Comparison of ENCODE assay signal across 8 cellular contexts in genomic region chr2:26770986-26771586, GRCh38. TPM values are rescaled to one million over a fixed set of nuclear protein-coding genes. Genes with fewer than 3 reads are reported as not detected.
DNase-seq lines count a peak whose midpoint lies in the region; ATAC-seq and TF ChIP-seq lines count a peak whose summit lies in the region.

No MANE protein-coding gene starts in this region.

- H3K36me3 ChIP-seq in ascending aorta: peaks cover 19 to 22% of the 10 kb centered on the region in 2 donors
- peaks cover 14 to 20% (median 18%) of the 10 kb centered on the region in 3 donors for H3K36me3 ChIP-seq in skeletal muscle tissue (ENCODE audit: control insufficient read depth in 3 of 3, insufficient read depth in 3 of 3, low read length in 3 of 3)

- H3K4me3 ChIP-seq in NB4 (ENCODE audit: low read depth, low read length) (no peak overlapping the region), ascending aorta (no peak overlapping the region), skeletal muscle tissue (ENCODE audit: low read length in 3 of 3) (peak overlapping the region in 2 of 3 donors; percentile 26 to 29)

- peak overlapping the region in 2 of 3 donors; percentile 37 to 50 for H3K9ac ChIP-seq in skeletal muscle tissue (ENCODE audit: low read depth in 1 of 3, low read length in 3 of 3)

- intact Hi-C loops in Calu3 (cut with micrococcal nuclease; ENCODE audit: unreplicated experiment) (no loop called here), ascending aorta (cut with DNase I) (no loop called here), left ventricle myocardium superior (cut with micrococcal nuclease) (no loop called here)

- H3K4me1 Mint-ChIP-seq in Calu3 (ENCODE audit: low read depth, unreplicated experiment): peaks cover 34% of the 10 kb centered on the region

- peak overlapping the region; percentile 67 for H3K27ac Mint-ChIP-seq in Calu3 (ENCODE audit: unreplicated experiment)

- H3K9me3 ChIP-seq in ascending aorta (no peaks in the 10 kb centered on the region), skeletal muscle tissue (ENCODE audit: control insufficient read depth in 3 of 3, low read length in 3 of 3) (no peaks in the 10 kb centered on the region)

- H3K27ac ChIP-seq in ascending aorta (peak overlapping the region; percentile 77 to 81), skeletal muscle tissue (ENCODE audit: low read depth, low read length) (peak overlapping the region; percentile 80)

- H3K4me1 ChIP-seq in ascending aorta (peaks cover 19 to 33% of the 10 kb centered on the region in 2 donors), skeletal muscle tissue (ENCODE audit: control insufficient read depth in 3 of 3, insufficient read depth in 3 of 3, low read length in 3 of 3) (peaks cover 44 to 59% (median 57%) of the 10 kb centered on the region in 3 donors)

- TF ChIP-seq POLR2A in NB4 (IDR thresholded peaks at IDR 0.05; ENCODE audit: extremely low read depth, insufficient read length): no peak

- no peaks in the 10 kb centered on the region for H3K27me3 Mint-ChIP-seq in Calu3 (ENCODE audit: unreplicated experiment)

- TF ChIP-seq CTCF in Calu3 (IDR thresholded peaks at IDR 0.05; ENCODE audit: unreplicated experiment) (peak; percentile 57), NB4 (IDR thresholded peaks at IDR 0.05; ENCODE audit: low read depth, low read length) (peak; percentile 51), ascending aorta (IDR thresholded peaks at IDR 0.05) (no peak)

- H3K27me3 ChIP-seq in ascending aorta (no peaks in the 10 kb centered on the region), skeletal muscle tissue (ENCODE audit: control insufficient read depth in 3 of 3, insufficient read depth in 3 of 3, low read length in 3 of 3) (no peaks in the 10 kb centered on the region)

- no peaks in the 10 kb centered on the region for H3K9me3 Mint-ChIP-seq in Calu3 (ENCODE audit: low read depth, unreplicated experiment)

- no peak overlapping the region for H3K4me3 Mint-ChIP-seq in Calu3 (ENCODE audit: low read depth, unreplicated experiment)

- CTCF ChIA-PET in Calu3 (lab: Charles Lee): interaction anchor here (0.7 kb wide), 1 partner anchor 10 kb away, joined by 3 read pairs; no protein-coding TSS in a partner anchor

- BruUV-seq in Calu3 (replicated peaks; lab: Mats Ljungman, UMichigan): no TSS peak

- DNase-seq in Calu3 (peak; percentile 57), NB4 (ENCODE audit: low read depth) (peak; percentile 54), ascending aorta (ENCODE audit: low spot score in 2 of 2) (peak in 1 of 2 donors; percentile 86), left ventricle myocardium superior (peak; percentile 80)

- ATAC-seq in left ventricle myocardium superior (peak; percentile 64), HG03280 (IDR thresholded peaks at IDR 0.05; ENCODE audit: unreplicated experiment) (no peak), GM21717 (IDR thresholded peaks at IDR 0.05; ENCODE audit: unreplicated experiment) (no peak), HG02759 (IDR thresholded peaks at IDR 0.05; ENCODE audit: unreplicated experiment) (no peak)

- H3K36me3 Mint-ChIP-seq in Calu3 (ENCODE audit: insufficient read depth, unreplicated experiment): peaks cover 35% of the 10 kb centered on the region

RNA-seq across cellular contexts. Expression of gene SLC35F6, which starts 7.0 kb away (rescaled TPM):
- total RNA-seq in Calu3 (2022) (36.9 and 43.0 TPM in 2 replicates), ascending aorta (43.4 TPM), left ventricle myocardium superior (19.9 TPM), skeletal muscle tissue (7.8 TPM)

RNA-seq across cellular contexts. Expression of gene CENPA, which starts 14.8 kb away (rescaled TPM):
- total RNA-seq in Calu3 (2022) (23.4 and 33.2 TPM in 2 replicates), ascending aorta (not detected), left ventricle myocardium superior (not detected), skeletal muscle tissue (2.6 TPM)

Comparison
In these comparisons a context has a peak if more than half of its experiments do, and no peak if none do; other contexts are left out.
1. CTCF ChIP-seq: peak in Calu3 (single experiment) and NB4 (single experiment); none in ascending aorta (0 of 3).
2. H3K4me3 ChIP-seq: peak in skeletal muscle tissue (2 of 3); none in NB4 (single experiment) and ascending aorta (0 of 2).